ENCODE assay signal across 11 cellular contexts in the genomic region with DNA sequence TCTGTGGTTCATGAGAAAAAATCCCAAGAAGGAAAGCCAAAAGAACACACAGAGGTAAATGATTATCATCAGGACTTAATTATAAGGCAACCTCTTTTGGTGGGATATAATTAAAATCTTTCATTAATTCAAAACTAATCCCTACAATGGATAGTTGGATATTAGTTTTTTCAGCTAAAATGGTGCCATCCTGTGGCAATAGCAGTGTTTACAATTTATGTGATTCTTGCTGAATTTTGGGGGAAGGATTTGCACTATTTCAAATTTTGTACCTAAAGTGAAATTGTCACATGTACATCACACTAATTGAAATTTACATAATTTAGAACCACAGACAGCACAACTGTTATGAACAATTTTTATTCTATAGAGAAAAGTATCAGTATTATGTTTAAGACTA.
A peak's percentile ranks its signal among the peaks of the same experiment; 100 is the strongest.
DNase-seq lines count a peak whose midpoint lies in the region; ATAC-seq and TF ChIP-seq lines count a peak whose summit lies in the region.
"Had no signal": no experiment of that assay in that cellular context is flagged by ENCODE, and none has a peak within 500 bp of the region (broad histone marks: within the 10 kb centered on the region; RNA-seq: fewer than 3 reads in every experiment).

No MANE protein-coding gene starts in this region.

- no peak for ATAC-seq in DND-41 (ENCODE audit: insufficient read depth, low read depth)

- H3K9me3 ChIP-seq in DND-41 (ENCODE audit: insufficient read depth, low read length, severe bottlenecking), result no peaks in the 10 kb centered on the region
- H3K9me3 ChIP-seq in neural cell (ENCODE audit: low read length), result no peaks in the 10 kb centered on the region

- no peak overlapping the region for H3K4me2 ChIP-seq in DND-41 (ENCODE audit: insufficient read depth, low read length)
- H3K4me2 ChIP-seq in neural cell (ENCODE audit: low read length), result no peak overlapping the region

- no peaks in the 10 kb centered on the region for H3K79me2 ChIP-seq in DND-41 (ENCODE audit: insufficient read depth, low read length)
- H3K79me2 ChIP-seq in neural cell (replicated peaks; ENCODE audit: insufficient read depth, low read length), result no peaks in the 10 kb centered on the region

- H3K27me3 ChIP-seq in DND-41 (ENCODE audit: insufficient read depth, low read length, poor library complexity) (no peaks in the 10 kb centered on the region), neural cell (ENCODE audit: insufficient read depth, low read depth, low read length) (no peaks in the 10 kb centered on the region)

- no peaks in the 10 kb centered on the region for H3K9me2 ChIP-seq in neural cell (ENCODE audit: insufficient read depth, low read length)

- TF ChIP-seq CTCF in DND-41 (IDR thresholded peaks at IDR 0.05; ENCODE audit: borderline replicate concordance, extremely low read depth, low read length, poor library complexity, severe bottlenecking), result peak; percentile 38
- peak; percentile 40 for TF ChIP-seq CTCF in LNCAP (IDR thresholded peaks at IDR 0.05)
- TF ChIP-seq CTCF in neural cell (IDR thresholded peaks at IDR 0.05; ENCODE audit: poor library complexity, severe bottlenecking), result peak; percentile 57
- no peak for TF ChIP-seq CTCF in coronary artery (IDR thresholded peaks at IDR 0.05)

- no peak overlapping the region for H3K9ac ChIP-seq in DND-41 (ENCODE audit: low read depth, low read length)
- H3K9ac ChIP-seq in neural cell (ENCODE audit: low read length), result no peak overlapping the region

- DNase-seq in DND-41, result no peak
- DNase-seq in dermis blood vessel endothelial cell, result peak; percentile 25
- no peak for DNase-seq in NCI-H1048 (lab: John Stamatoyannopoulos, UW)
- no peak for DNase-seq in coronary artery (ENCODE audit: low spot score)
- no peak for DNase-seq in NCI-H2171 (lab: John Stamatoyannopoulos, UW)
- no peak for DNase-seq in cerebellar cortex (ENCODE audit: low spot score)
- DNase-seq: effector CD8-positive, alpha-beta T cell; NCI-H1436 treated with DMSO at 0.1 percent for 48 hours; nucleus accumbens had no signal

- H3K4me3 ChIP-seq in DND-41 (ENCODE audit: low read depth in 1 of 2, low read length in 2 of 2) (no peak overlapping the region), neural cell (ENCODE audit: low read length) (no peak overlapping the region), coronary artery (no peak overlapping the region)

- H3K4me1 ChIP-seq in DND-41 (ENCODE audit: insufficient read depth, low read length), result no peaks in the 10 kb centered on the region

- TF ChIP-seq RAD21 in neural cell (conservative IDR thresholded peaks at IDR 0.05), result peak; percentile 45

- TF ChIP-seq EP300 in neural cell (conservative IDR thresholded peaks at IDR 0.05; ENCODE audit: poor library complexity, severe bottlenecking), result no peak

- no peaks in the 10 kb centered on the region for H3F3A ChIP-seq in neural cell (ENCODE audit: insufficient read depth, low read length, poor library complexity, severe bottlenecking)

- H3K36me3 ChIP-seq in DND-41 (ENCODE audit: insufficient read depth, low read length), result no peaks in the 10 kb centered on the region
- no peaks in the 10 kb centered on the region for H3K36me3 ChIP-seq in neural cell (ENCODE audit: insufficient read depth, low read length)

- no peak overlapping the region for H2AFZ ChIP-seq in DND-41 (ENCODE audit: low read depth, low read length)
- no peak overlapping the region for H2AFZ ChIP-seq in neural cell (ENCODE audit: low read depth, low read length)

- no peak overlapping the region for H3K27ac ChIP-seq in DND-41 (ENCODE audit: low read length)
- no peak overlapping the region for H3K27ac ChIP-seq in neural cell (ENCODE audit: low read length)
- no peak overlapping the region for H3K27ac ChIP-seq in coronary artery

- H4K20me1 ChIP-seq in DND-41 (ENCODE audit: insufficient read depth, low read length) (no peaks in the 10 kb centered on the region), neural cell (ENCODE audit: insufficient read depth) (no peaks in the 10 kb centered on the region)

TF ChIP-seq in neural cell, 6 proteins besides CTCF, POLR2A, EP300 and RAD21:
- no peak for TF ChIP-seq POLR2AphosphoS5 (IDR thresholded peaks at IDR 0.05)
- TF ChIP-seq EZH2 (IDR thresholded peaks at IDR 0.05; ENCODE audit: borderline replicate concordance, insufficient read depth, low read length, poor library complexity, severe bottlenecking), result no peak
- TF ChIP-seq MXI1 (conservative IDR thresholded peaks at IDR 0.05; ENCODE audit: poor library complexity, severe bottlenecking), result no peak
- peak; percentile 55 for TF ChIP-seq SMC3 (conservative IDR thresholded peaks at IDR 0.05; ENCODE audit: poor library complexity)
- TF ChIP-seq, protein P1, sequence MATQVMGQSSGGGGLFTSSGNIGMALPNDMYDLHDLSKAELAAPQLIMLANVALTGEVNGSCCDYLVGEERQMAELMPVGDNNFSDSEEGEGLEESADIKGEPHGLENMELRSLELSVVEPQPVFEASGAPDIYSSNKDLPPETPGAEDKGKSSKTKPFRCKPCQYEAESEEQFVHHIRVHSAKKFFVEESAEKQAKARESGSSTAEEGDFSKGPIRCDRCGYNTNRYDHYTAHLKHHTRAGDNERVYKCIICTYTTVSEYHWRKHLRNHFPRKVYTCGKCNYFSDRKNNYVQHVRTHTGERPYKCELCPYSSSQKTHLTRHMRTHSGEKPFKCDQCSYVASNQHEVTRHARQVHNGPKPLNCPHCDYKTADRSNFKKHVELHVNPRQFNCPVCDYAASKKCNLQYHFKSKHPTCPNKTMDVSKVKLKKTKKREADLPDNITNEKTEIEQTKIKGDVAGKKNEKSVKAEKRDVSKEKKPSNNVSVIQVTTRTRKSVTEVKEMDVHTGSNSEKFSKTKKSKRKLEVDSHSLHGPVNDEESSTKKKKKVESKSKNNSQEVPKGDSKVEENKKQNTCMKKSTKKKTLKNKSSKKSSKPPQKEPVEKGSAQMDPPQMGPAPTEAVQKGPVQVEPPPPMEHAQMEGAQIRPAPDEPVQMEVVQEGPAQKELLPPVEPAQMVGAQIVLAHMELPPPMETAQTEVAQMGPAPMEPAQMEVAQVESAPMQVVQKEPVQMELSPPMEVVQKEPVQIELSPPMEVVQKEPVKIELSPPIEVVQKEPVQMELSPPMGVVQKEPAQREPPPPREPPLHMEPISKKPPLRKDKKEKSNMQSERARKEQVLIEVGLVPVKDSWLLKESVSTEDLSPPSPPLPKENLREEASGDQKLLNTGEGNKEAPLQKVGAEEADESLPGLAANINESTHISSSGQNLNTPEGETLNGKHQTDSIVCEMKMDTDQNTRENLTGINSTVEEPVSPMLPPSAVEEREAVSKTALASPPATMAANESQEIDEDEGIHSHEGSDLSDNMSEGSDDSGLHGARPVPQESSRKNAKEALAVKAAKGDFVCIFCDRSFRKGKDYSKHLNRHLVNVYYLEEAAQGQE (IDR thresholded peaks at IDR 0.05; ENCODE audit: borderline replicate concordance), result no peak
- TF ChIP-seq TAF1 (IDR thresholded peaks at IDR 0.05; ENCODE audit: low read depth), result no peak
